Comparison of ENCODE assay signal across 9 cellular contexts in genomic region chr17:7839890-7840260, GRCh38. TPM values are rescaled to one million over a fixed set of nuclear protein-coding genes. Genes with fewer than 3 reads are reported as not detected.
DNase-seq lines count a peak whose midpoint lies in the region; ATAC-seq, FAIRE-seq and TF ChIP-seq lines count a peak whose summit lies in the region.
"Had no signal": no experiment of that assay in that cellular context is flagged by ENCODE, and none has a peak within 500 bp of the region (broad histone marks: within the 10 kb centered on the region; RNA-seq: fewer than 3 reads in every experiment).

No MANE protein-coding gene starts in this region.

- peaks cover 30% of the 10 kb centered on the region for H3K4me1 ChIP-seq in hepatocyte (ENCODE audit: insufficient read depth)

- H3K4me2 ChIP-seq in hepatocyte: peak overlapping the region; percentile 94

- no peaks in the 10 kb centered on the region for H3K9me3 ChIP-seq in hepatocyte (ENCODE audit: low read depth)

- peak overlapping the region; percentile 99 for H3K27ac ChIP-seq in hepatocyte

- H3K27ac Mint-ChIP-seq in stimulated activated naive CD8-positive, alpha-beta T cell treated with anti-CD3 and anti-CD28 coated beads, Interleukin-15, Interleukin-2, amounts not matched to agents 100 ng/mL and 50 ng/mL, for 24 hours: peak overlapping the region; percentile 95
- H3K27ac Mint-ChIP-seq in T-helper 2 cell treated with Interferon-gamma antibody and Interleukin-4, amounts not matched to agents 5 μg/mL and 100 μg/mL, for 36 hours: no peak overlapping the region

- no peaks in the 10 kb centered on the region for H3K27me3 ChIP-seq in hepatocyte

- no peaks in the 10 kb centered on the region for H3K9me3 Mint-ChIP-seq in stimulated activated naive CD8-positive, alpha-beta T cell treated with anti-CD3 and anti-CD28 coated beads, Interleukin-15, Interleukin-2, amounts not matched to agents 100 ng/mL and 50 ng/mL, for 24 hours
- no peaks in the 10 kb centered on the region for H3K9me3 Mint-ChIP-seq in T-helper 2 cell treated with Interferon-gamma antibody and Interleukin-4, amounts not matched to agents 5 μg/mL and 100 μg/mL, for 36 hours

- H3K4me3 ChIP-seq in hepatocyte: no peak overlapping the region

- no peaks in the 10 kb centered on the region for H3K9me2 ChIP-seq in hepatocyte (replicated peaks; ENCODE audit: insufficient read depth)

- no peaks in the 10 kb centered on the region for H3K27me3 Mint-ChIP-seq in stimulated activated naive CD8-positive, alpha-beta T cell treated with anti-CD3 and anti-CD28 coated beads, Interleukin-15, Interleukin-2, amounts not matched to agents 100 ng/mL and 50 ng/mL, for 24 hours
- H3K27me3 Mint-ChIP-seq in T-helper 2 cell treated with Interferon-gamma antibody and Interleukin-4, amounts not matched to agents 5 μg/mL and 100 μg/mL, for 36 hours (ENCODE audit: low read depth): no peaks in the 10 kb centered on the region

- 58% methylated on average over 2 of the region's 2 CpGs for WGBS in hepatocyte (ENCODE audit: low lambda C conversion rate, missing lambda C conversion rate)

- peaks cover 53% of the 10 kb centered on the region for H3K79me2 ChIP-seq in hepatocyte

- H3K4me1 Mint-ChIP-seq in stimulated activated naive CD8-positive, alpha-beta T cell treated with anti-CD3 and anti-CD28 coated beads, Interleukin-15, Interleukin-2, amounts not matched to agents 100 ng/mL and 50 ng/mL, for 24 hours (ENCODE audit: low read depth): peaks cover 69% of the 10 kb centered on the region
- peaks cover 61% of the 10 kb centered on the region for H3K4me1 Mint-ChIP-seq in T-helper 2 cell treated with Interferon-gamma antibody and Interleukin-4, amounts not matched to agents 5 μg/mL and 100 μg/mL, for 36 hours (ENCODE audit: low read depth)

- H4K20me1 ChIP-seq in hepatocyte (ENCODE audit: insufficient read depth, poor library complexity, severe bottlenecking): peaks cover 33% of the 10 kb centered on the region

- FAIRE-seq in HTR-8/SVneo (lab: Jason Lieb, UNC): no peak

- H3K36me3 Mint-ChIP-seq in stimulated activated naive CD8-positive, alpha-beta T cell treated with anti-CD3 and anti-CD28 coated beads, Interleukin-15, Interleukin-2, amounts not matched to agents 100 ng/mL and 50 ng/mL, for 24 hours (ENCODE audit: low read depth): peaks cover 3% of the 10 kb centered on the region
- H3K36me3 Mint-ChIP-seq in T-helper 2 cell treated with Interferon-gamma antibody and Interleukin-4, amounts not matched to agents 5 μg/mL and 100 μg/mL, for 36 hours (ENCODE audit: low read depth): no peaks in the 10 kb centered on the region

- H2AFZ ChIP-seq in hepatocyte: no peak overlapping the region

- H3K36me3 ChIP-seq in hepatocyte (replicated peaks; ENCODE audit: insufficient read depth, low read depth): no peaks in the 10 kb centered on the region

- no peak for TF ChIP-seq CTCF in hepatocyte (IDR thresholded peaks at IDR 0.05; ENCODE audit: poor library complexity)

- DNase-seq in stimulated activated naive CD8-positive, alpha-beta T cell treated with anti-CD3 and anti-CD28 coated beads, Interleukin-15, Interleukin-2, amounts not matched to agents 100 U/mL and 50 U/mL, for 24 hours: no peak
- no peak for DNase-seq in T-helper 2 cell treated with Interferon-gamma antibody and Interleukin-4, amounts not matched to agents 5 μg/mL and 100 μg/mL, for 36 hours (ENCODE audit: low spot score)
- DNase-seq in hepatocyte (ENCODE audit: low spot score): peak; percentile 47
- DNase-seq in HTR-8/SVneo (ENCODE audit: insufficient read length, low spot score): no peak
- no peak for DNase-seq in central memory CD4-positive, alpha-beta T cell
- DNase-seq in HK-2 (ENCODE audit: unreplicated experiment): no peak
- DNase-seq: NCI-H2029 treated with DMSO at 0.1 percent for 48 hours had no signal

- H3K4me3 Mint-ChIP-seq in stimulated activated naive CD8-positive, alpha-beta T cell treated with anti-CD3 and anti-CD28 coated beads, Interleukin-15, Interleukin-2, amounts not matched to agents 100 ng/mL and 50 ng/mL, for 24 hours: peak overlapping the region; percentile 88
- peak overlapping the region; percentile 11 for H3K4me3 Mint-ChIP-seq in T-helper 2 cell treated with Interferon-gamma antibody and Interleukin-4, amounts not matched to agents 5 μg/mL and 100 μg/mL, for 36 hours

- no peak for ATAC-seq in stimulated activated naive CD8-positive, alpha-beta T cell treated with anti-CD3 and anti-CD28 coated beads, Interleukin-15, Interleukin-2, amounts not matched to agents 100 U/mL and 50 U/mL, for 24 hours
- ATAC-seq in HG03025 (IDR thresholded peaks at IDR 0.05; ENCODE audit: low FRiP score, unreplicated experiment): no peak

RNA-seq across cellular contexts. Expression of gene KDM6B, which starts 5.9 kb away (rescaled TPM):
- 3.3 and 5.9 TPM in 2 replicates for total RNA-seq in hepatocyte
- 10.2 and 11.3 TPM in 2 replicates for polyA plus RNA-seq in hepatocyte

RNA-seq across cellular contexts. Expression of gene TMEM88, which starts 15.0 kb away (rescaled TPM):
- total RNA-seq in hepatocyte: 59.6 and 73.3 TPM in 2 replicates
- 241 and 328 TPM in 2 replicates for polyA plus RNA-seq in hepatocyte

RNA-seq across cellular contexts. Expression of gene NAA38, which starts 17.5 kb away (rescaled TPM):
- 49.2 and 66.0 TPM in 2 replicates for total RNA-seq in hepatocyte
- 147 and 154 TPM in 2 replicates for polyA plus RNA-seq in hepatocyte

RNA-seq across cellular contexts. Expression of gene CYB5D1, which starts 17.9 kb away (rescaled TPM):
- total RNA-seq in hepatocyte: 9.1 and 14.1 TPM in 2 replicates
- polyA plus RNA-seq in hepatocyte: 12.2 and 15.1 TPM in 2 replicates

RNA-seq across cellular contexts. Expression of gene CHD3, which starts 48.7 kb away (rescaled TPM):
- total RNA-seq in hepatocyte: 65.6 and 75.3 TPM in 2 replicates
- polyA plus RNA-seq in hepatocyte: 41.2 and 49.4 TPM in 2 replicates
